ENCODE assay signal across 16 cellular contexts in genomic region chr18:8627540-8627939, GRCh38. TPM values are rescaled to one million over a fixed set of nuclear protein-coding genes. Genes with fewer than 3 reads are reported as not detected.
A peak's percentile ranks its signal among the peaks of the same experiment; 100 is the strongest.
DNase-seq lines count a peak whose midpoint lies in the region; ATAC-seq and TF ChIP-seq lines count a peak whose summit lies in the region.
"Had no signal": no experiment of that assay in that cellular context is flagged by ENCODE, and none has a peak within 500 bp of the region (broad histone marks: within the 10 kb centered on the region; RNA-seq: fewer than 3 reads in every experiment).

No MANE protein-coding gene starts in this region.

- H3K4me1 ChIP-seq in right atrium auricular region (peaks cover 0 to 41% of the 10 kb centered on the region in 2 donors), right cardiac atrium (ENCODE audit: control insufficient read depth, insufficient read depth, low read length) (no peaks in the 10 kb centered on the region)
- H3K4me1 ChIP-seq: BE2C had no signal

- H3K9me3 ChIP-seq in right atrium auricular region (no peaks in the 10 kb centered on the region), right cardiac atrium (ENCODE audit: control insufficient read depth, low read length) (no peaks in the 10 kb centered on the region)
- H3K9me3 ChIP-seq: BE2C, HAP-1 had no signal

- H3K27me3 ChIP-seq in right atrium auricular region = no peaks in the 10 kb centered on the region
- no peaks in the 10 kb centered on the region for H3K27me3 ChIP-seq in right cardiac atrium (ENCODE audit: control insufficient read depth, insufficient read depth)
- no peaks in the 10 kb centered on the region for H3K27me3 ChIP-seq in dorsolateral prefrontal cortex
- H3K27me3 ChIP-seq: BE2C had no signal

- peaks cover 24% of the 10 kb centered on the region for H3K4me1 Mint-ChIP-seq in neural crest cell
- peaks cover 11 to 16% of the 10 kb centered on the region in 2 donors for H3K4me1 Mint-ChIP-seq in stimulated activated naive B cell treated with anti-CD40 and anti-IgM and Interleukin-4, amounts not matched to agents 10 μg/mL and 1 μg/mL and 100 μg/mL, for 72 hours

- H3K4me3 ChIP-seq in right atrium auricular region = no peak overlapping the region
- no peak overlapping the region for H3K4me3 ChIP-seq in right cardiac atrium (ENCODE audit: low read length)
- peak overlapping the region in 21 of 59 donors; percentile 1 to 45 (median 13) for H3K4me3 ChIP-seq in dorsolateral prefrontal cortex
- H3K4me3 ChIP-seq: HAP-1 had no signal

- H3K9me3 Mint-ChIP-seq in neural crest cell = no peaks in the 10 kb centered on the region
- no peaks in the 10 kb centered on the region for H3K9me3 Mint-ChIP-seq in stimulated activated naive B cell treated with anti-CD40 and anti-IgM and Interleukin-4, amounts not matched to agents 10 μg/mL and 1 μg/mL and 100 μg/mL, for 72 hours
- H3K9me3 Mint-ChIP-seq: CD4-positive, alpha-beta T cell had no signal

- peaks cover 32% of the 10 kb centered on the region for H3K36me3 ChIP-seq in right atrium auricular region
- H3K36me3 ChIP-seq: BE2C had no signal

- TF ChIP-seq CTCF in right atrium auricular region (IDR thresholded peaks at IDR 0.05) = no peak
- no peak for TF ChIP-seq CTCF in dorsolateral prefrontal cortex (IDR thresholded peaks at IDR 0.05 in 54 of 56, conservative IDR thresholded peaks at IDR 0.05 in 2 of 56; ENCODE audit: low read depth in 1 of 56, partially characterized antibody in 56 of 56)
- no peak for TF ChIP-seq CTCF in neural crest cell (conservative IDR thresholded peaks at IDR 0.05)

- H3K27me3 Mint-ChIP-seq in neural crest cell (ENCODE audit: low read depth) = no peaks in the 10 kb centered on the region
- H3K27me3 Mint-ChIP-seq in stimulated activated naive B cell treated with anti-CD40 and anti-IgM and Interleukin-4, amounts not matched to agents 10 μg/mL and 1 μg/mL and 100 μg/mL, for 72 hours = no peaks in the 10 kb centered on the region
- H3K27me3 Mint-ChIP-seq: CD4-positive, alpha-beta T cell had no signal

- H3K4me3 Mint-ChIP-seq in neural crest cell = no peak overlapping the region
- no peak overlapping the region for H3K4me3 Mint-ChIP-seq in stimulated activated naive B cell treated with anti-CD40 and anti-IgM and Interleukin-4, amounts not matched to agents 10 μg/mL and 1 μg/mL and 100 μg/mL, for 72 hours
- H3K4me3 Mint-ChIP-seq: CD4-positive, alpha-beta T cell had no signal

- WGBS in right cardiac atrium = 88% methylated on average over 4 of the region's 4 CpGs

- H3K27ac Mint-ChIP-seq in neural crest cell (ENCODE audit: unreplicated experiment) = peak overlapping the region; percentile 36
- no peak overlapping the region for H3K27ac Mint-ChIP-seq in stimulated activated naive B cell treated with anti-CD40 and anti-IgM and Interleukin-4, amounts not matched to agents 10 μg/mL and 1 μg/mL and 100 μg/mL, for 72 hours
- H3K27ac Mint-ChIP-seq: CD4-positive, alpha-beta T cell had no signal

- H3K27ac ChIP-seq in right atrium auricular region (peak overlapping the region; percentile 22 to 82), right cardiac atrium (ENCODE audit: low read length) (no peak overlapping the region), dorsolateral prefrontal cortex (peak overlapping the region in 58 of 59 donors; percentile 20 to 88 (median 76)), temporal lobe (ENCODE audit: low read depth, low read length) (peak overlapping the region; percentile 20)

- intact Hi-C loops in right cardiac atrium (cut with DNase I) (no loop called here), dorsolateral prefrontal cortex (cut with DNase I) (no loop called here)

- DNase-seq in right atrium auricular region (ENCODE audit: low spot score) = no peak
- DNase-seq in right cardiac atrium = no peak
- DNase-seq in dorsolateral prefrontal cortex = no peak
- DNase-seq in neural crest cell (ENCODE audit: low read depth, low spot score) = no peak
- DNase-seq in iPS-NIHi7 (ENCODE audit: extremely low spot score) = no peak
- no peak for DNase-seq in stimulated activated naive B cell treated with anti-CD40 and anti-IgM and Interleukin-4, amounts not matched to agents 10 μg/mL and 1 μg/mL and 100 μg/mL, for 72 hours
- no peak for DNase-seq in NCI-H2107 treated with DMSO at 0.1 percent for 48 hours (lab: John Stamatoyannopoulos, UW; ENCODE audit: unreplicated experiment)
- DNase-seq: BE2C; CD4-positive, alpha-beta T cell; GF-D8; NCI-H1105; NCI-H1694; NCI-H2081 treated with DMSO at 0.1 percent for 48 hours; NCI-H774 had no signal

- no peaks in the 10 kb centered on the region for H3K36me3 Mint-ChIP-seq in neural crest cell (ENCODE audit: low read depth)
- peaks cover 27 to 40% of the 10 kb centered on the region in 2 donors for H3K36me3 Mint-ChIP-seq in stimulated activated naive B cell treated with anti-CD40 and anti-IgM and Interleukin-4, amounts not matched to agents 10 μg/mL and 1 μg/mL and 100 μg/mL, for 72 hours

- ATAC-seq in right cardiac atrium = no peak
- ATAC-seq in stimulated activated naive B cell treated with anti-CD40 and anti-IgM and Interleukin-4, amounts not matched to agents 10 μg/mL and 1 μg/mL and 100 μg/mL, for 72 hours (replicated peaks) = no peak

RNA-seq across cellular contexts. Expression of gene RAB12, which starts 18.3 kb away (rescaled TPM):
- 10 to 100 TPM; 67.1 to 97.6 TPM for total RNA-seq in right atrium auricular region
- total RNA-seq in right cardiac atrium = 100 to 1,000 TPM in 2 of 4 donors, 10 to 100 TPM in 2; 76.4 to 112 (median 95.4) TPM
- 101 TPM for polyA plus RNA-seq in right cardiac atrium
- total RNA-seq in dorsolateral prefrontal cortex = 10 to 100 TPM; 31.1 to 69.1 (median 52.0) TPM
- total RNA-seq in neural crest cell = 25.0 and 26.5 TPM in 2 replicates
- total RNA-seq in temporal lobe = 59.0 TPM
